1 cellular context compared by ENCODE assay signal in genomic region chr11:78363018-78363619, GRCh38.
A peak's percentile ranks its signal among the peaks of the same experiment; 100 is the strongest.
TF ChIP-seq lines count a peak whose summit lies in the region.

No MANE protein-coding gene starts in this region.

TF ChIP-seq in K562, 482 proteins besides CTCF, POLR2A, EP300 and RAD21 (continued from another document and continues in another):
- TF ChIP-seq ATF2 (CRISPR knock-in tag; IDR thresholded peaks at IDR 0.05) (no peak), LCOR (CRISPR knock-in tag; IDR thresholded peaks at IDR 0.05) (no peak), NR0B1 (IDR thresholded peaks at IDR 0.05; ENCODE audit: partially characterized antibody) (no peak), FOSL1 (tag; conservative IDR thresholded peaks at IDR 0.05) (peak; percentile 32; the same call in 1 of the 2 replicates), ZNF512 (tag; IDR thresholded peaks at IDR 0.05) (no peak), ZBTB40 (IDR thresholded peaks at IDR 0.05) (no peak), ZBTB40 (CRISPR knock-in tag; IDR thresholded peaks at IDR 0.05) (no peak), THRAP3 (IDR thresholded peaks at IDR 0.05; ENCODE audit: borderline replicate concordance) (no peak), ZC3H11A (IDR thresholded peaks at IDR 0.05; ENCODE audit: low read depth, low read length) (no peak), TEAD1 (CRISPR knock-in tag; IDR thresholded peaks at IDR 0.05) (no peak), STAT5A (IDR thresholded peaks at IDR 0.05; ENCODE audit: borderline replicate concordance, low read length) (no peak), NFYB (IDR thresholded peaks at IDR 0.05; ENCODE audit: extremely low read depth, insufficient read length) (no peak), ZNF766 (CRISPR knock-in tag; conservative IDR thresholded peaks at IDR 0.05) (no peak), TFAM (CRISPR knock-in tag; conservative IDR thresholded peaks at IDR 0.05) (no peak), ZNF395 (CRISPR knock-in tag; IDR thresholded peaks at IDR 0.05) (no peak), RNF219 (CRISPR knock-in tag; IDR thresholded peaks at IDR 0.05) (no peak), ID3 (CRISPR knock-in tag; IDR thresholded peaks at IDR 0.05) (no peak), ID3 (tag; IDR thresholded peaks at IDR 0.05) (no peak), HCFC1 (IDR thresholded peaks at IDR 0.05; ENCODE audit: low read depth, low read length) (no peak), TOE1 (IDR thresholded peaks at IDR 0.05; ENCODE audit: borderline replicate concordance) (no peak), TOE1 (CRISPR knock-in tag; IDR thresholded peaks at IDR 0.05; ENCODE audit: borderline replicate concordance, low read depth) (no peak), ZBTB5 (IDR thresholded peaks at IDR 0.05) (no peak), PURB (CRISPR knock-in tag; IDR thresholded peaks at IDR 0.05; ENCODE audit: low read depth) (no peak), ZMIZ1 (IDR thresholded peaks at IDR 0.05; ENCODE audit: low read depth in 2 of 2, low read length in 2 of 2) (no peak), HBP1 (CRISPR knock-in tag; IDR thresholded peaks at IDR 0.05) (no peak), ZNF507 (tag; conservative IDR thresholded peaks at IDR 0.05) (no peak), ARID1B (IDR thresholded peaks at IDR 0.05) (no peak), C11orf30 (IDR thresholded peaks at IDR 0.05; ENCODE audit: low read depth) (peak; percentile 92)
